In the genomic region with DNA sequence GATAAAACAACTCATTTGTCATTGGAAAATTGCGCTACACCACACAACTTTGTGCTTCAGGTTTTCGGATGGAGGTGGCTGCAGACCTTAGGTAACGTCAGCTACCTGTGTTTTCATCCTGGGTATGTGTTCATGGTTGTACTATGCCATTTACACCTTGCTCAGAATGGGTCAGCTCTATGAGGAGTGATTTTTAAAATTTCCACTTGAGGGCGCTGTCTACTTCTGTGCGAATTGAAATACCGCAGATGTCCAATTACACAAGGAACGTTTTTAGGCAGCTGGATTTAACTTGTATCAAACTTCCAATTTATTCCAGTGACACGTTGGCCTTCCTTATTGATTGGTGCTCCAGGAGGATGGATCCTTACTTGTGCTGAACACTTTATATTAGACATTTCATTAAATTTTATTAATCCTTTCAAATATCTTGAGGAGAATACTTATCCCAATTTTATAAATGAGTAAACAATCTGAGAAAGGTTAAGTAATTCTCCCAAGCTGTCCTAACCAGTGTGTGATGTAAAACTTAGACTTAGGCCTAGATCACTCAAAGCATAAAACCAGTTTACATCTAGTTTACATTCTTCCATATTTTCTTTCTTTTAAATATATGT, we compare ENCODE assay signal across 8 cellular contexts. TPM values are rescaled to one million over a fixed set of nuclear protein-coding genes. Genes with fewer than 3 reads are reported as not detected.
DNase-seq lines count a peak whose midpoint lies in the region; ATAC-seq, FAIRE-seq and TF ChIP-seq lines count a peak whose summit lies in the region.

No MANE protein-coding gene starts in this region.

- no peak overlapping the region for H3K27ac ChIP-seq in heart left ventricle
- no peak overlapping the region for H3K27ac ChIP-seq in adrenal gland
- H3K27ac ChIP-seq in HepG2 (ENCODE audit: extremely low read length, insufficient read depth, low read length), result no peak overlapping the region
- H3K27ac ChIP-seq in sigmoid colon, result no peak overlapping the region

- H3K79me2 ChIP-seq in HepG2 (ENCODE audit: insufficient read depth, low read length), result no peaks in the 10 kb centered on the region

- H4K20me1 ChIP-seq in HepG2 (ENCODE audit: insufficient read depth, low read length), result no peaks in the 10 kb centered on the region

- no peak overlapping the region for H2AFZ ChIP-seq in HepG2 (ENCODE audit: low read length)

- DNase-seq in heart left ventricle (no peak), Right ventricle myocardium inferior (ENCODE audit: missing footprints) (no peak), NCI-H1694 treated with DMSO at 0.1 percent for 48 hours (lab: John Stamatoyannopoulos, UW) (peak; percentile 49), adrenal gland (peak in 2 of 7 donors; percentile 12 to 23), HepG2 (ENCODE audit: low spot score) (peak; percentile 24), NK-92 (lab: John Stamatoyannopoulos, UW; ENCODE audit: unreplicated experiment) (no peak), sigmoid colon (no peak)

- peak; percentile 62 for FAIRE-seq in HepG2 (lab: Jason Lieb, UNC)

- no peak overlapping the region for H3K4me2 ChIP-seq in HepG2 (ENCODE audit: low read depth, low read length)

- no peak for TF ChIP-seq RAD21 in HepG2 (CRISPR knock-in tag; IDR thresholded peaks at IDR 0.05)

- WGBS in heart left ventricle, 4 donors, result 0 to 4% (median 2%) methylated on average over 8 of the region's 8 CpGs
- 2 to 7% (median 3%) methylated on average over 8 of the region's 8 CpGs for WGBS in adrenal gland, 4 donors
- under 1% methylated on average over 8 of the region's 8 CpGs for WGBS in HepG2 (ENCODE audit: low lambda C conversion rate)
- 1 to 3% methylated on average over 8 of the region's 8 CpGs for WGBS in sigmoid colon, 2 donors

- BruUV-seq in HepG2 (replicated peaks; lab: Mats Ljungman, UMichigan), result no TSS peak

- H3K36me3 ChIP-seq in heart left ventricle (no peaks in the 10 kb centered on the region), adrenal gland (replicated peaks in 1 of 2) (no peaks in the 10 kb centered on the region), HepG2 (replicated peaks in 1 of 2; ENCODE audit: control insufficient read depth in 1 of 2, insufficient read depth in 2 of 2, low read length in 2 of 2) (no peaks in the 10 kb centered on the region), sigmoid colon (no peaks in the 10 kb centered on the region)

- H3K9ac ChIP-seq in HepG2 (ENCODE audit: insufficient read depth, low read depth, low read length), result no peak overlapping the region

- ATAC-seq in heart left ventricle (peak in 1 of 4 donors; percentile 38), Right ventricle myocardium inferior (no peak), HG02678 (IDR thresholded peaks at IDR 0.05; ENCODE audit: unreplicated experiment) (peak; percentile 73), HepG2 (peak; percentile 83)

- H3K4me1 ChIP-seq in heart left ventricle (no peaks in the 10 kb centered on the region), adrenal gland (replicated peaks in 1 of 2) (no peaks in the 10 kb centered on the region), HepG2 (ENCODE audit: insufficient read depth, low read length) (no peaks in the 10 kb centered on the region), sigmoid colon (no peaks in the 10 kb centered on the region)

- intact Hi-C loops in heart left ventricle (cut with DNase I) (no loop called here), Right ventricle myocardium inferior (cut with DNase I) (no loop called here), adrenal gland (cut with DNase I) (no loop called here), HepG2 (cut with micrococcal nuclease; ENCODE audit: unreplicated experiment) (loop anchor here (5.0 kb wide), 2 partner anchors 1022 to 1772 kb away; no protein-coding TSS in a partner anchor), sigmoid colon (cut with DNase I) (no loop called here)

- in situ Hi-C loops in HepG2 (cut with HindIII; ENCODE audit: extremely low pct_ligation_motif_present, low pct_unique_long_range_greater_than_20kb), result no loop called here

- H3K4me3 ChIP-seq in heart left ventricle (no peak overlapping the region), adrenal gland (no peak overlapping the region), HepG2 (replicated peaks in 1 of 3; ENCODE audit: insufficient read depth in 1 of 3, low read depth in 2 of 3, low read length in 3 of 3) (no peak overlapping the region), sigmoid colon (no peak overlapping the region)

- H3K9me3 ChIP-seq in heart left ventricle (no peaks in the 10 kb centered on the region), adrenal gland (replicated peaks in 1 of 3) (no peaks in the 10 kb centered on the region), HepG2 (ENCODE audit: low read length) (no peaks in the 10 kb centered on the region), sigmoid colon (no peaks in the 10 kb centered on the region)

- POLR2A ChIA-PET in HepG2 (lab: Yijun Ruan, JAX), result no interaction called here

- no peak for TF ChIP-seq POLR2A in heart left ventricle (IDR thresholded peaks at IDR 0.05)
- no peak for TF ChIP-seq POLR2A in adrenal gland (IDR thresholded peaks at IDR 0.05)
- no peak for TF ChIP-seq POLR2A in HepG2 (IDR thresholded peaks at IDR 0.05; ENCODE audit: insufficient read depth in 1 of 2, low read depth in 2 of 2, low read length in 2 of 2)
- TF ChIP-seq POLR2A in sigmoid colon (IDR thresholded peaks at IDR 0.05), result no peak

- TF ChIP-seq CTCF in heart left ventricle (IDR thresholded peaks at IDR 0.05), result peak; percentile 35 to 67 (median 50)
- TF ChIP-seq CTCF in adrenal gland (IDR thresholded peaks at IDR 0.05), result peak; percentile 26 to 55 (median 34)
- peak; percentile 68 for TF ChIP-seq CTCF in HepG2 (CRISPR knock-in tag; IDR thresholded peaks at IDR 0.05)
- peak in 2 of 4 experiments; percentile 35 to 47 for TF ChIP-seq CTCF in sigmoid colon (IDR thresholded peaks at IDR 0.05)

- no peaks in the 10 kb centered on the region for H3K27me3 ChIP-seq in heart left ventricle
- no peaks in the 10 kb centered on the region for H3K27me3 ChIP-seq in adrenal gland
- no peaks in the 10 kb centered on the region for H3K27me3 ChIP-seq in HepG2 (ENCODE audit: control insufficient read depth in 1 of 2, insufficient read depth in 2 of 2, low read length in 2 of 2)
- no peaks in the 10 kb centered on the region for H3K27me3 ChIP-seq in sigmoid colon

- no peak for TF ChIP-seq EP300 in HepG2 (IDR thresholded peaks at IDR 0.05; ENCODE audit: low read depth in 2 of 2, low read length in 2 of 2)
- TF ChIP-seq EP300 in HepG2 (CRISPR knock-in tag; IDR thresholded peaks at IDR 0.05; ENCODE audit: borderline replicate concordance), result no peak
- TF ChIP-seq EP300 in sigmoid colon (IDR thresholded peaks at IDR 0.05), result no peak

- CTCF ChIA-PET in HepG2 (lab: Yijun Ruan, JAX; ENCODE audit: low intra/inter-chr PET ratio, low total read pairs), result no interaction called here

TF ChIP-seq in HepG2, 621 proteins besides CTCF, POLR2A, EP300 and RAD21:
- TF ChIP-seq ZNF180 (CRISPR knock-in tag; IDR thresholded peaks at IDR 0.05; ENCODE audit: borderline replicate concordance, low read depth) (no peak), SMC3 (IDR thresholded peaks at IDR 0.05; ENCODE audit: low read length) (peak; percentile 24; the same call in 1 of the 2 replicates), STAG1 (CRISPR knock-in tag; IDR thresholded peaks at IDR 0.05) (peak; percentile 72)

RNA-seq across cellular contexts. Expression of a gene that starts 23.4 kb away (rescaled TPM):
- total RNA-seq in heart left ventricle (1 to 10 TPM in 1 of 9 donors, under 1 TPM in 8; 0.44 to 1.2 (median 0.65) TPM), Right ventricle myocardium inferior (1.0 TPM), adrenal gland (under 1 TPM in 6 of 8 donors, not detected in 2; under 0.01 to 0.31 (median 0.17) TPM), HepG2 (2016; rRNA removed; fragmentation: Illumina TruSeq; extraction: Trizol) (0.07 and 0.13 TPM in 2 replicates), sigmoid colon (1 to 10 TPM in 2 of 4 donors, under 1 TPM in 2; 0.83 to 2.1 (median 1.1) TPM)
- polyA plus RNA-seq in heart left ventricle (under 1 TPM; 0.06 to 0.30 TPM), adrenal gland (under 1 TPM in 2 of 3 donors, not detected in 1; 0.03 to 0.07 TPM), HepG2 (2011; rRNA removed) (0.05 and 0.16 TPM in 2 replicates), sigmoid colon (under 1 TPM; 0.20 to 0.60 (median 0.46) TPM)
- total RNA-seq in HepG2 (2016; cell fraction: cytosol; rRNA removed; fragmentation: Illumina TruSeq; extraction: Trizol; ENCODE audit: low read depth), result under 0.01 and 0.09 TPM in 2 replicates
- total RNA-seq in HepG2 (2016; cell fraction: insoluble cytoplasmic fraction; rRNA removed; fragmentation: Illumina TruSeq; extraction: Trizol), result 0.09 and 0.11 TPM in 2 replicates
- 0.10 and 0.12 TPM in 2 replicates for total RNA-seq in HepG2 (2016; cell fraction: membrane; rRNA removed; fragmentation: Illumina TruSeq; extraction: Trizol)
- 0.56 and 0.62 TPM in 2 replicates for total RNA-seq in HepG2 (2016; cell fraction: nucleus; rRNA removed; fragmentation: Illumina TruSeq; extraction: Trizol)
- polyA plus RNA-seq in HepG2 (2011; cell fraction: cytosol; rRNA removed), result 0.01 and 0.04 TPM in 2 replicates
- 0.11 and 0.24 TPM in 2 replicates for polyA plus RNA-seq in HepG2 (2011; cell fraction: nucleus; rRNA removed)
- polyA plus RNA-seq in HepG2 (2012), result not detected in 2 replicates
- polyA plus RNA-seq in HepG2 (2016; cell fraction: cytosol; fragmentation: Illumina TruSeq; extraction: Trizol; ENCODE audit: low read depth), result not detected in 2 replicates
- 0.03 and 0.07 TPM in 2 replicates for polyA plus RNA-seq in HepG2 (2016; cell fraction: insoluble cytoplasmic fraction; fragmentation: Illumina TruSeq; extraction: Trizol; ENCODE audit: low read depth)
- polyA plus RNA-seq in HepG2 (2016; cell fraction: membrane; fragmentation: Illumina TruSeq; extraction: Trizol; ENCODE audit: low read depth), result 0.03 and 0.09 TPM in 2 replicates
- 0.08 and 0.11 TPM in 2 replicates for polyA plus RNA-seq in HepG2 (2016; cell fraction: nucleus; fragmentation: Illumina TruSeq; extraction: Trizol; ENCODE audit: insufficient read depth, low read depth)
- polyA minus RNA-seq in HepG2 (2011; rRNA and poly(A)+ RNA removed; ENCODE audit: low replicate concordance), result 0.20 and 0.44 TPM in 2 replicates
- 0.10 TPM in 1 of 2 replicates, not detected in the other for polyA minus RNA-seq in HepG2 (2011; cell fraction: cytosol; rRNA and poly(A)+ RNA removed)
- polyA minus RNA-seq in HepG2 (2011; cell fraction: nucleus; rRNA and poly(A)+ RNA removed), result 4.8 and 5.3 TPM in 2 replicates

Comparison
In these comparisons a context has a peak if more than half of its experiments do, and no peak if none do; other contexts are left out.
1. DNase-seq: peak in NCI-H1694 treated with DMSO at 0.1 percent for 48 hours (single experiment) and HepG2 (single experiment); none in heart left ventricle (0 of 5), Right ventricle myocardium inferior (single experiment), NK-92 (single experiment) and sigmoid colon (single experiment).